21 cellular contexts compared by ENCODE assay signal in genomic region chrX:131923614-131924250, GRCh38.
"Had no signal": no experiment of that assay in that cellular context is flagged by ENCODE, and none has a peak within 500 bp of the region (broad histone marks: within the 10 kb centered on the region; RNA-seq: fewer than 3 reads in every experiment).

No MANE protein-coding gene starts in this region.

- H3K27me3 Mint-ChIP-seq: naive thymus-derived CD8-positive, alpha-beta T cell; stimulated activated naive CD8-positive, alpha-beta T cell treated with anti-CD3 and anti-CD28 coated beads, Interleukin-15, Interleukin-2, amounts not matched to agents 100 ng/mL and 50 ng/mL, for 24 hours had no signal

- H3K36me3 Mint-ChIP-seq: stimulated activated effector memory CD8-positive, alpha-beta T cell treated with anti-CD3 and anti-CD28 coated beads, Interleukin-12 subunit alpha, Interleukin-12 subunit beta, amount 100 ng/mL, for 72 hours had no signal

- H3K27ac ChIP-seq: hepatocyte, left ventricle myocardium inferior, lower lobe of right lung, neutrophil, psoas muscle, right lobe of liver, tibial artery, upper lobe of right lung, vagina had no signal

- H3K4me1 ChIP-seq: left ventricle myocardium inferior, lower lobe of right lung, psoas muscle, right lobe of liver, tibial artery, upper lobe of right lung, vagina had no signal

- H3K4me3 Mint-ChIP-seq: naive thymus-derived CD8-positive, alpha-beta T cell; stimulated activated effector memory CD8-positive, alpha-beta T cell treated with anti-CD3 and anti-CD28 coated beads, Interleukin-12 subunit alpha, Interleukin-12 subunit beta, amount 100 ng/mL, for 72 hours; stimulated activated naive CD8-positive, alpha-beta T cell treated with anti-CD3 and anti-CD28 coated beads, Interleukin-15, Interleukin-2, amounts not matched to agents 100 ng/mL and 50 ng/mL, for 24 hours had no signal

- H3K27me3 ChIP-seq: hepatocyte, neutrophil, right lobe of liver, tibial artery, upper lobe of right lung, vagina had no signal

- DNase-seq: effector memory CD4-positive, alpha-beta T cell; foreskin melanocyte; head of caudate nucleus; kidney; left cardiac atrium; left ventricle myocardium inferior; lower lobe of right lung; mucosa of descending colon; naive thymus-derived CD8-positive, alpha-beta T cell; psoas muscle; retina; stimulated activated CD4-positive, alpha-beta T cell treated with anti-CD3 and anti-CD28 coated beads, Interleukin-4, amount 100 ng/mL, for 1 hour; stimulated activated CD8-positive, alpha-beta memory T cell treated with anti-CD3 and anti-CD28 coated beads, Interleukin-4, amount 100 ng/mL, for 48 hours; tibial artery; upper lobe of right lung had no signal

- H3K9me3 ChIP-seq: left ventricle myocardium inferior, lower lobe of right lung, mucosa of descending colon, neutrophil, psoas muscle, right lobe of liver, tibial artery, upper lobe of right lung, vagina had no signal

- ATAC-seq: left cardiac atrium; lower lobe of right lung; mucosa of descending colon; naive thymus-derived CD8-positive, alpha-beta T cell; psoas muscle; right lobe of liver; stimulated activated effector memory CD8-positive, alpha-beta T cell treated with anti-CD3 and anti-CD28 coated beads, Interleukin-12 subunit alpha, Interleukin-12 subunit beta, amount 100 ng/mL, for 72 hours; upper lobe of right lung had no signal

- H3K4me3 ChIP-seq: hepatocyte, left ventricle myocardium inferior, lower lobe of right lung, mucosa of descending colon, psoas muscle, right lobe of liver, tibial artery, upper lobe of right lung, vagina had no signal

- H3K36me3 ChIP-seq: left ventricle myocardium inferior, lower lobe of right lung, neutrophil, right lobe of liver, tibial artery, upper lobe of right lung, vagina had no signal

- H3K27ac Mint-ChIP-seq: stimulated activated effector memory CD8-positive, alpha-beta T cell treated with anti-CD3 and anti-CD28 coated beads, Interleukin-12 subunit alpha, Interleukin-12 subunit beta, amount 100 ng/mL, for 72 hours; stimulated activated naive CD8-positive, alpha-beta T cell treated with anti-CD3 and anti-CD28 coated beads, Interleukin-15, Interleukin-2, amounts not matched to agents 100 ng/mL and 50 ng/mL, for 24 hours had no signal

- H3K9me3 Mint-ChIP-seq: stimulated activated effector memory CD8-positive, alpha-beta T cell treated with anti-CD3 and anti-CD28 coated beads, Interleukin-12 subunit alpha, Interleukin-12 subunit beta, amount 100 ng/mL, for 72 hours had no signal

- H3K4me1 Mint-ChIP-seq: stimulated activated effector memory CD8-positive, alpha-beta T cell treated with anti-CD3 and anti-CD28 coated beads, Interleukin-12 subunit alpha, Interleukin-12 subunit beta, amount 100 ng/mL, for 72 hours had no signal
